ENCODE assay signal across 1 cellular context in the genomic region with DNA sequence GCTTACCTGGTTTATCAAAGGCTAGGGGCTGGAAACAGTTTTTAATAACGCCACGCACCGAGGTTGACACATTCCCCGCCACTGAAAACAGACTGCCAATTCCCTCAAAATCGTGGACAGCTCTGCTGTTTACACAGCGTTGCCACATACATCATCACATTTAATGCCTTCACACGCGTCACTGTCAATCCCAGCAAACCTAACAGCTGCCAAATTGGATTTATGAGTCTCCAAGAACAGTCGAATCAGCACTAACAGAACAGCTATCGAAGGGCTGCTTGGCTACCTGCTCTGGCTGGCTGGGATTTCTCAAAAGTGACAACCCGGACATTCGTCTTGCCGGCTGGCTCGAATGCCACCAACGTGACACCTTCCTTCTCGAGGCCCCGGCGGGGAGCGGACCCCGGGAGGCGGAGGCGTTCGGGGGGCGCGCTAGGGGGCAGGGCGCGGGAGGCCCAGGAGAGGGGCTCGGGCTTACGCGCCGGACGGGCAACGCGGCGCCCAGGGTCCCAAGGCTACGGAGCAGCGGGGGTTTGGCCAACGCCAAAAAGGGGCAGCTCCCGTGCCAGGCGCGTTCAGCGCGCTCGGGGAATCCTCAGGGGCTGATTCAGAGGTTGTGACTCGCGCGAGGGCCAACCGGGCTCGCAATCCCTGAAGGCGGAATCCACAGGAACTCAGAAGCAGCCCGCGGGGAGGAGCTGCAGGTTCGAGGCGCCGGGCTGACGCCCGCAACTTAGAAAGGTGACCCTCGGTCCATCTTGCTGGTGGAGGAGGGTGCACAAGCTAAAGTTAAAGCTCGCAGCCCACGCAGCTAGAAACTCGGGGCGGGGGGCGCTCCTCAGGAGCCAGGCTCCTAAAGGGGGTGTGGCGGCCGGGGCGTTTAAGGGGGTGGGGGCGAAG.
TF ChIP-seq lines count a peak whose summit lies in the region.

No MANE protein-coding gene starts in this region.

TF ChIP-seq in HepG2, 621 proteins besides CTCF, POLR2A, EP300 and RAD21 (continued from another document and continues in another):
- TF ChIP-seq, protein P1, sequence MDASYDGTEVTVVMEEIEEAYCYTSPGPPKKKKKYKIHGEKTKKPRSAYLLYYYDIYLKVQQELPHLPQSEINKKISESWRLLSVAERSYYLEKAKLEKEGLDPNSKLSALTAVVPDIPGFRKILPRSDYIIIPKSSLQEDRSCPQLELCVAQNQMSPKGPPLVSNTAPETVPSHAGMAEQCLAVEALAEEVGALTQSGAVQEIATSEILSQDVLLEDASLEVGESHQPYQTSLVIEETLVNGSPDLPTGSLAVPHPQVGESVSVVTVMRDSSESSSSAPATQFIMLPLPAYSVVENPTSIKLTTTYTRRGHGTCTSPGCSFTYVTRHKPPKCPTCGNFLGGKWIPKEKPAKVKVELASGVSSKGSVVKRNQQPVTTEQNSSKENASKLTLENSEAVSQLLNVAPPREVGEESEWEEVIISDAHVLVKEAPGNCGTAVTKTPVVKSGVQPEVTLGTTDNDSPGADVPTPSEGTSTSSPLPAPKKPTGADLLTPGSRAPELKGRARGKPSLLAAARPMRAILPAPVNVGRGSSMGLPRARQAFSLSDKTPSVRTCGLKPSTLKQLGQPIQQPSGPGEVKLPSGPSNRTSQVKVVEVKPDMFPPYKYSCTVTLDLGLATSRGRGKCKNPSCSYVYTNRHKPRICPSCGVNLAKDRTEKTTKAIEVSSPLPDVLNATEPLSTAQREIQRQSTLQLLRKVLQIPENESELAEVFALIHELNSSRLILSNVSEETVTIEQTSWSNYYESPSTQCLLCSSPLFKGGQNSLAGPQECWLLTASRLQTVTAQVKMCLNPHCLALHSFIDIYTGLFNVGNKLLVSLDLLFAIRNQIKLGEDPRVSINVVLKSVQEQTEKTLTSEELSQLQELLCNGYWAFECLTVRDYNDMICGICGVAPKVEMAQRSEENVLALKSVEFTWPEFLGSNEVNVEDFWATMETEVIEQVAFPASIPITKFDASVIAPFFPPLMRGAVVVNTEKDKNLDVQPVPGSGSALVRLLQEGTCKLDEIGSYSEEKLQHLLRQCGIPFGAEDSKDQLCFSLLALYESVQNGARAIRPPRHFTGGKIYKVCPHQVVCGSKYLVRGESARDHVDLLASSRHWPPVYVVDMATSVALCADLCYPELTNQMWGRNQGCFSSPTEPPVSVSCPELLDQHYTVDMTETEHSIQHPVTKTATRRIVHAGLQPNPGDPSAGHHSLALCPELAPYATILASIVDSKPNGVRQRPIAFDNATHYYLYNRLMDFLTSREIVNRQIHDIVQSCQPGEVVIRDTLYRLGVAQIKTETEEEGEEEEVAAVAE (CRISPR knock-in tag; IDR thresholded peaks at IDR 0.05; ENCODE audit: borderline replicate concordance), result no peak
- TF ChIP-seq AKAP8 (CRISPR knock-in tag; IDR thresholded peaks at IDR 0.05) (no peak), NCOA2 (CRISPR knock-in tag; IDR thresholded peaks at IDR 0.05) (no peak), NFE2L2 (IDR thresholded peaks at IDR 0.05; ENCODE audit: low read length) (no peak), FOXO1 (CRISPR knock-in tag; IDR thresholded peaks at IDR 0.05) (no peak), ZMYM4 (CRISPR knock-in tag; IDR thresholded peaks at IDR 0.05) (no peak; the same call in 1 of the 2 replicates), CENPX (CRISPR knock-in tag; IDR thresholded peaks at IDR 0.05) (no peak), DNMT1 (CRISPR knock-in tag; IDR thresholded peaks at IDR 0.05) (peak; percentile 43; the same call in 1 of the 2 replicates), PPARG (CRISPR knock-in tag; conservative IDR thresholded peaks at IDR 0.05) (no peak), ZNF83 (CRISPR knock-in tag; IDR thresholded peaks at IDR 0.05; ENCODE audit: borderline replicate concordance) (no peak), ZNF572 (CRISPR knock-in tag; IDR thresholded peaks at IDR 0.05) (no peak), ZNF20 (CRISPR knock-in tag; IDR thresholded peaks at IDR 0.05) (no peak), SATB2 (CRISPR knock-in tag; IDR thresholded peaks at IDR 0.05) (no peak), ATRX (CRISPR knock-in tag; IDR thresholded peaks at IDR 0.05; ENCODE audit: borderline replicate concordance) (no peak), JUNB (CRISPR knock-in tag; IDR thresholded peaks at IDR 0.05; ENCODE audit: borderline replicate concordance) (no peak), KMT2A (CRISPR knock-in tag; IDR thresholded peaks at IDR 0.05) (no peak), CREM (IDR thresholded peaks at IDR 0.05) (no peak), CREM (CRISPR knock-in tag; IDR thresholded peaks at IDR 0.05) (no peak), U2AF1 (optimal IDR thresholded peaks at IDR 0.05; ENCODE audit: low read depth, low read length) (no peak), ZBTB1 (CRISPR knock-in tag; IDR thresholded peaks at IDR 0.05; ENCODE audit: borderline replicate concordance) (no peak), NR2F1 (CRISPR knock-in tag; IDR thresholded peaks at IDR 0.05) (no peak), ONECUT2 (CRISPR knock-in tag; IDR thresholded peaks at IDR 0.05) (no peak), SMAD9 (CRISPR knock-in tag; IDR thresholded peaks at IDR 0.05) (no peak), GTF3A (CRISPR knock-in tag; conservative IDR thresholded peaks at IDR 0.05) (no peak), HNRNPUL1 (IDR thresholded peaks at IDR 0.05; ENCODE audit: low read depth, low read length) (no peak), ZNF841 (CRISPR knock-in tag; IDR thresholded peaks at IDR 0.05; ENCODE audit: borderline replicate concordance) (no peak), NFATC3 (CRISPR knock-in tag; IDR thresholded peaks at IDR 0.05) (no peak), ZNF615 (CRISPR knock-in tag; IDR thresholded peaks at IDR 0.05; ENCODE audit: borderline replicate concordance) (no peak), SOX5 (CRISPR knock-in tag; IDR thresholded peaks at IDR 0.05; ENCODE audit: borderline replicate concordance) (no peak), RELA (CRISPR knock-in tag; IDR thresholded peaks at IDR 0.05) (no peak), CCAR2 (optimal IDR thresholded peaks at IDR 0.05; ENCODE audit: low read depth, low read length) (no peak), ZFX (CRISPR knock-in tag; IDR thresholded peaks at IDR 0.05; ENCODE audit: low read depth) (no peak), HOXA7 (CRISPR knock-in tag; IDR thresholded peaks at IDR 0.05) (no peak), ASH2L (IDR thresholded peaks at IDR 0.05; ENCODE audit: insufficient read length, low read depth, low read length) (no peak), ZNF772 (CRISPR knock-in tag; IDR thresholded peaks at IDR 0.05) (0 out of 2 replicates have a peak, but pooled peaks have one; percentile 39), DMAP1 (CRISPR knock-in tag; IDR thresholded peaks at IDR 0.05) (no peak), CHD4 (IDR thresholded peaks at IDR 0.05; ENCODE audit: borderline replicate concordance, low read length) (no peak), ZNF34 (CRISPR knock-in tag; IDR thresholded peaks at IDR 0.05; ENCODE audit: borderline replicate concordance) (no peak), REL (CRISPR knock-in tag; conservative IDR thresholded peaks at IDR 0.05) (no peak), CBX5 (CRISPR knock-in tag; IDR thresholded peaks at IDR 0.05; ENCODE audit: borderline replicate concordance) (no peak), CEBPB (IDR thresholded peaks at IDR 0.05; ENCODE audit: borderline replicate concordance, low read depth, low read length) (peak; percentile 70; the same call in 1 of the 2 replicates)
- TF ChIP-seq, protein P2, sequence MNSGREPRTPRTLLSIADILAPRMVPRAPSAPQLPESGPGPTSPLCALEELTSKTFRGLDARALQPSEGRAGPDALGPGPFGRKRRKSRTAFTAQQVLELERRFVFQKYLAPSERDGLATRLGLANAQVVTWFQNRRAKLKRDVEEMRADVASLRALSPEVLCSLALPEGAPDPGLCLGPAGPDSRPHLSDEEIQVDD (CRISPR knock-in tag; IDR thresholded peaks at IDR 0.05; ENCODE audit: borderline replicate concordance), result no peak
- TF ChIP-seq, protein P3, sequence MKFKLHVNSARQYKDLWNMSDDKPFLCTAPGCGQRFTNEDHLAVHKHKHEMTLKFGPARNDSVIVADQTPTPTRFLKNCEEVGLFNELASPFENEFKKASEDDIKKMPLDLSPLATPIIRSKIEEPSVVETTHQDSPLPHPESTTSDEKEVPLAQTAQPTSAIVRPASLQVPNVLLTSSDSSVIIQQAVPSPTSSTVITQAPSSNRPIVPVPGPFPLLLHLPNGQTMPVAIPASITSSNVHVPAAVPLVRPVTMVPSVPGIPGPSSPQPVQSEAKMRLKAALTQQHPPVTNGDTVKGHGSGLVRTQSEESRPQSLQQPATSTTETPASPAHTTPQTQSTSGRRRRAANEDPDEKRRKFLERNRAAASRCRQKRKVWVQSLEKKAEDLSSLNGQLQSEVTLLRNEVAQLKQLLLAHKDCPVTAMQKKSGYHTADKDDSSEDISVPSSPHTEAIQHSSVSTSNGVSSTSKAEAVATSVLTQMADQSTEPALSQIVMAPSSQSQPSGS (CRISPR knock-in tag; IDR thresholded peaks at IDR 0.05), result no peak
- TF ChIP-seq, protein P4, sequence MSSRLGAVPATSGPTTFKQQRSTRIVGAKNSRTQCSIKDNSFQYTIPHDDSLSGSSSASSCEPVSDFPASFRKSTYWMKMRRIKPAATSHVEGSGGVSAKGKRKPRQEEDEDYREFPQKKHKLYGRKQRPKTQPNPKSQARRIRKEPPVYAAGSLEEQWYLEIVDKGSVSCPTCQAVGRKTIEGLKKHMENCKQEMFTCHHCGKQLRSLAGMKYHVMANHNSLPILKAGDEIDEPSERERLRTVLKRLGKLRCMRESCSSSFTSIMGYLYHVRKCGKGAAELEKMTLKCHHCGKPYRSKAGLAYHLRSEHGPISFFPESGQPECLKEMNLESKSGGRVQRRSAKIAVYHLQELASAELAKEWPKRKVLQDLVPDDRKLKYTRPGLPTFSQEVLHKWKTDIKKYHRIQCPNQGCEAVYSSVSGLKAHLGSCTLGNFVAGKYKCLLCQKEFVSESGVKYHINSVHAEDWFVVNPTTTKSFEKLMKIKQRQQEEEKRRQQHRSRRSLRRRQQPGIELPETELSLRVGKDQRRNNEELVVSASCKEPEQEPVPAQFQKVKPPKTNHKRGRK (CRISPR knock-in tag; IDR thresholded peaks at IDR 0.05), result no peak
- TF ChIP-seq, protein P5, sequence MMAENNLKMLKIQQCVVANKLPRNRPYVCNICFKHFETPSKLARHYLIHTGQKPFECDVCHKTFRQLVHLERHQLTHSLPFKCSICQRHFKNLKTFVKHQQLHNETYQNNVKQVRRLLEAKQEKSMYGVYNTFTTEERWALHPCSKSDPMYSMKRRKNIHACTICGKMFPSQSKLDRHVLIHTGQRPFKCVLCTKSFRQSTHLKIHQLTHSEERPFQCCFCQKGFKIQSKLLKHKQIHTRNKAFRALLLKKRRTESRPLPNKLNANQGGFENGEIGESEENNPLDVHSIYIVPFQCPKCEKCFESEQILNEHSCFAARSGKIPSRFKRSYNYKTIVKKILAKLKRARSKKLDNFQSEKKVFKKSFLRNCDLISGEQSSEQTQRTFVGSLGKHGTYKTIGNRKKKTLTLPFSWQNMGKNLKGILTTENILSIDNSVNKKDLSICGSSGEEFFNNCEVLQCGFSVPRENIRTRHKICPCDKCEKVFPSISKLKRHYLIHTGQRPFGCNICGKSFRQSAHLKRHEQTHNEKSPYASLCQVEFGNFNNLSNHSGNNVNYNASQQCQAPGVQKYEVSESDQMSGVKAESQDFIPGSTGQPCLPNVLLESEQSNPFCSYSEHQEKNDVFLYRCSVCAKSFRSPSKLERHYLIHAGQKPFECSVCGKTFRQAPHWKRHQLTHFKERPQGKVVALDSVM (CRISPR knock-in tag; IDR thresholded peaks at IDR 0.05), result no peak
- TF ChIP-seq, protein P6, sequence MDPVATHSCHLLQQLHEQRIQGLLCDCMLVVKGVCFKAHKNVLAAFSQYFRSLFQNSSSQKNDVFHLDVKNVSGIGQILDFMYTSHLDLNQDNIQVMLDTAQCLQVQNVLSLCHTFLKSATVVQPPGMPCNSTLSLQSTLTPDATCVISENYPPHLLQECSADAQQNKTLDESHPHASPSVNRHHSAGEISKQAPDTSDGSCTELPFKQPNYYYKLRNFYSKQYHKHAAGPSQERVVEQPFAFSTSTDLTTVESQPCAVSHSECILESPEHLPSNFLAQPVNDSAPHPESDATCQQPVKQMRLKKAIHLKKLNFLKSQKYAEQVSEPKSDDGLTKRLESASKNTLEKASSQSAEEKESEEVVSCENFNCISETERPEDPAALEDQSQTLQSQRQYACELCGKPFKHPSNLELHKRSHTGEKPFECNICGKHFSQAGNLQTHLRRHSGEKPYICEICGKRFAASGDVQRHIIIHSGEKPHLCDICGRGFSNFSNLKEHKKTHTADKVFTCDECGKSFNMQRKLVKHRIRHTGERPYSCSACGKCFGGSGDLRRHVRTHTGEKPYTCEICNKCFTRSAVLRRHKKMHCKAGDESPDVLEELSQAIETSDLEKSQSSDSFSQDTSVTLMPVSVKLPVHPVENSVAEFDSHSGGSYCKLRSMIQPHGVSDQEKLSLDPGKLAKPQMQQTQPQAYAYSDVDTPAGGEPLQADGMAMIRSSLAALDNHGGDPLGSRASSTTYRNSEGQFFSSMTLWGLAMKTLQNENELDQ (CRISPR knock-in tag; IDR thresholded peaks at IDR 0.05; ENCODE audit: borderline replicate concordance), result no peak
- TF ChIP-seq, protein P7, sequence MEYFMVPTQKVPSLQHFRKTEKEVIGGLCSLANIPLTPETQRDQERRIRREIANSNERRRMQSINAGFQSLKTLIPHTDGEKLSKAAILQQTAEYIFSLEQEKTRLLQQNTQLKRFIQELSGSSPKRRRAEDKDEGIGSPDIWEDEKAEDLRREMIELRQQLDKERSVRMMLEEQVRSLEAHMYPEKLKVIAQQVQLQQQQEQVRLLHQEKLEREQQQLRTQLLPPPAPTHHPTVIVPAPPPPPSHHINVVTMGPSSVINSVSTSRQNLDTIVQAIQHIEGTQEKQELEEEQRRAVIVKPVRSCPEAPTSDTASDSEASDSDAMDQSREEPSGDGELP (IDR thresholded peaks at IDR 0.05; ENCODE audit: borderline replicate concordance, low read depth), result no peak
- TF ChIP-seq, protein P8, sequence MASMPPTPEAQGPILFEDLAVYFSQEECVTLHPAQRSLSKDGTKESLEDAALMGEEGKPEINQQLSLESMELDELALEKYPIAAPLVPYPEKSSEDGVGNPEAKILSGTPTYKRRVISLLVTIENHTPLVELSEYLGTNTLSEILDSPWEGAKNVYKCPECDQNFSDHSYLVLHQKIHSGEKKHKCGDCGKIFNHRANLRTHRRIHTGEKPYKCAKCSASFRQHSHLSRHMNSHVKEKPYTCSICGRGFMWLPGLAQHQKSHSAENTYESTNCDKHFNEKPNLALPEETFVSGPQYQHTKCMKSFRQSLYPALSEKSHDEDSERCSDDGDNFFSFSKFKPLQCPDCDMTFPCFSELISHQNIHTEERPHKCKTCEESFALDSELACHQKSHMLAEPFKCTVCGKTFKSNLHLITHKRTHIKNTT (CRISPR knock-in tag; IDR thresholded peaks at IDR 0.05), result no peak
- TF ChIP-seq, protein P9, sequence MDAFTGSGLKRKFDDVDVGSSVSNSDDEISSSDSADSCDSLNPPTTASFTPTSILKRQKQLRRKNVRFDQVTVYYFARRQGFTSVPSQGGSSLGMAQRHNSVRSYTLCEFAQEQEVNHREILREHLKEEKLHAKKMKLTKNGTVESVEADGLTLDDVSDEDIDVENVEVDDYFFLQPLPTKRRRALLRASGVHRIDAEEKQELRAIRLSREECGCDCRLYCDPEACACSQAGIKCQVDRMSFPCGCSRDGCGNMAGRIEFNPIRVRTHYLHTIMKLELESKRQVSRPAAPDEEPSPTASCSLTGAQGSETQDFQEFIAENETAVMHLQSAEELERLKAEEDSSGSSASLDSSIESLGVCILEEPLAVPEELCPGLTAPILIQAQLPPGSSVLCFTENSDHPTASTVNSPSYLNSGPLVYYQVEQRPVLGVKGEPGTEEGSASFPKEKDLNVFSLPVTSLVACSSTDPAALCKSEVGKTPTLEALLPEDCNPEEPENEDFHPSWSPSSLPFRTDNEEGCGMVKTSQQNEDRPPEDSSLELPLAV (CRISPR knock-in tag; conservative IDR thresholded peaks at IDR 0.05; ENCODE audit: low read depth), result no peak
